Comparison of ENCODE assay signal across 27 cellular contexts in the genomic region with DNA sequence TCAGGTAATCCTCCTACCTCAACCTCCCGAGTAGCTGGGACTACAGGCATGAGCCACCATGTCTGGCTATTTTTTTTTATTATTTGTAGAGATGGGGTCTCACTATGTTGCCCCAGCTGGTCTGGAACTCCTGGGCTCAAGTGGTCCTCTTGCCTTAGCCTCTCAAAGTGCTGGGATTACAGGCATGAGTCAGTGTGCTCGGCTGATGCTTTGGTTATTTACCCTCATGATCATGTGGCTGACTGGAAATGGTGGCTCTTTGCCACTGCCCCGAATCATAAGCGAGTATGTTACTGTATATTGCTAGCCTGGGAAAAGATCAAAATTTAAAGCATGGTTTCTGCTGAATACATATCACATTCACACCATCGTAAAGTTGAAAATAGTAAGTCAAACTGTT.
"Had no signal": no experiment of that assay in that cellular context is flagged by ENCODE, and none has a peak within 500 bp of the region (broad histone marks: within the 10 kb centered on the region; RNA-seq: fewer than 3 reads in every experiment).

No MANE protein-coding gene starts in this region.

- H3K36me3 Mint-ChIP-seq: naive thymus-derived CD4-positive, alpha-beta T cell; neural progenitor cell had no signal

- ATAC-seq: heart right ventricle; left cardiac atrium; left lung; naive thymus-derived CD4-positive, alpha-beta T cell; stimulated activated naive CD8-positive, alpha-beta T cell treated with anti-CD3 and anti-CD28 coated beads, Interleukin-15, amount 100 ng/mL, for 72 hours had no signal

- H3K4me1 ChIP-seq: colonic mucosa, esophagus squamous epithelium, left lung, neural progenitor cell, parathyroid adenoma, right lobe of liver, thyroid gland had no signal

- H3K27me3 Mint-ChIP-seq: dendritic cell treated with granulocyte-macrophage colony-stimulating factor and Interleukin-4, amounts not matched to agents 40 ng/mL and 50 ng/mL, for 4 days had no signal

- H3K27ac ChIP-seq: colonic mucosa, esophagus squamous epithelium, heart right ventricle, left lung, neural progenitor cell, parathyroid adenoma, right lobe of liver, thyroid gland had no signal

- H3K36me3 ChIP-seq: colonic mucosa, esophagus squamous epithelium, heart right ventricle, left lung, neural progenitor cell, right lobe of liver, thyroid gland had no signal

- H3K4me3 Mint-ChIP-seq: dendritic cell treated with granulocyte-macrophage colony-stimulating factor and Interleukin-4, amounts not matched to agents 40 ng/mL and 50 ng/mL, for 4 days; naive thymus-derived CD4-positive, alpha-beta T cell; nephron; neural progenitor cell; stimulated activated naive CD8-positive, alpha-beta T cell treated with anti-CD3 and anti-CD28 coated beads, Interleukin-15, amount 100 ng/mL, for 72 hours had no signal

- H3K4me1 Mint-ChIP-seq: naive thymus-derived CD4-positive, alpha-beta T cell; nephron; neural progenitor cell; stimulated activated naive CD8-positive, alpha-beta T cell treated with anti-CD3 and anti-CD28 coated beads, Interleukin-15, amount 100 ng/mL, for 72 hours had no signal

- H3K27ac Mint-ChIP-seq: dendritic cell treated with granulocyte-macrophage colony-stimulating factor and Interleukin-4, amounts not matched to agents 40 ng/mL and 50 ng/mL, for 4 days; naive thymus-derived CD4-positive, alpha-beta T cell; nephron; neural progenitor cell; progenitor cell of endocrine pancreas; stimulated activated naive CD8-positive, alpha-beta T cell treated with anti-CD3 and anti-CD28 coated beads, Interleukin-15, amount 100 ng/mL, for 72 hours had no signal

- H3K4me3 ChIP-seq: colonic mucosa, esophagus squamous epithelium, heart right ventricle, left lung, neural progenitor cell, right lobe of liver, thyroid gland had no signal

- H3K27me3 ChIP-seq: colonic mucosa, esophagus squamous epithelium, heart right ventricle, left lung, neural progenitor cell, right lobe of liver, thyroid gland had no signal

- H3K9me3 Mint-ChIP-seq: dendritic cell treated with granulocyte-macrophage colony-stimulating factor and Interleukin-4, amounts not matched to agents 40 ng/mL and 50 ng/mL, for 4 days; neural progenitor cell had no signal

- H3K9me3 ChIP-seq: colonic mucosa, right lobe of liver, thyroid gland had no signal

- DNase-seq: colonic mucosa; effector memory CD4-positive, alpha-beta T cell; esophagus squamous epithelium; foreskin melanocyte; glutamatergic neuron; heart right ventricle; hippocampal formation; left cardiac atrium; left lung; mesendoderm; midbrain; naive thymus-derived CD4-positive, alpha-beta T cell; right lobe of liver; small intestine; stimulated activated CD4-positive, alpha-beta T cell treated with anti-CD3 and anti-CD28 coated beads, Interleukin-12 subunit alpha, Interleukin-12 subunit beta, amount 100 ng/mL, for 4 hours; stimulated activated CD4-positive, alpha-beta T cell treated with anti-CD3 and anti-CD28 coated beads, Interleukin-1b, Interleukin-23, amount 100 ng/mL, for 48 hours; stimulated activated CD4-positive, alpha-beta T cell treated with anti-CD3 and anti-CD28 coated beads, Interleukin-4, amount 100 ng/mL, for 1 hour; stimulated activated CD8-positive, alpha-beta memory T cell treated with anti-CD3 and anti-CD28 coated beads, Interleukin-4, amount 100 ng/mL, for 48 hours; stimulated activated naive CD4-positive, alpha-beta T cell; stimulated activated naive CD8-positive, alpha-beta T cell treated with anti-CD3 and anti-CD28 coated beads, Interleukin-15, amount 100 ng/mL, for 72 hours; thyroid gland; trophoblast cell had no signal
